ENCODE assay signal across 34 cellular contexts in the genomic region with DNA sequence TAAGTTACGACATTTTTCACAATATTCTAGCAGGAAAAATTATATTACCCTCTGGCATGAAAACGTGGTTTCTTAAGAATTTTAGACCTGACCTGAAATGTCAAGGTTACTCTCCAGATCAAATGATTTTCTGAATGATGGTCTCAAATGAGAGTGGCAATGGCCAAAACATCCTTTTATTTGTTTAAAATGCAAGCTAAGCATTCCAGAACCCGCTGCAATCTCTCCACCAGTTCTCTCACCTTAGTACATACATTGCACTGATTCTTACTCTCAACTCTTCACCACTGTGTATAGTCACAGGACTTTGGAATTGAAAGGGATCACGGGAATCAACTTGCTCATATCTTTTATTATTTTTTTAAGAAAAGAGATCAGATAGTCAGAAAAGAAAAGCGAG.
"Had no signal": no experiment of that assay in that cellular context is flagged by ENCODE, and none has a peak within 500 bp of the region (broad histone marks: within the 10 kb centered on the region; RNA-seq: fewer than 3 reads in every experiment).

No MANE protein-coding gene starts in this region.

- H3K27ac ChIP-seq: adrenal gland, body of pancreas, brain microvascular endothelial cell, breast epithelium, VCaP had no signal

- H3K4me3 ChIP-seq: adrenal gland, body of pancreas, breast epithelium had no signal

- H3K27me3 ChIP-seq: adrenal gland, body of pancreas, brain microvascular endothelial cell had no signal

- H3K9me3 ChIP-seq: adrenal gland, body of pancreas, breast epithelium had no signal

- H3K4me1 ChIP-seq: adrenal gland, body of pancreas, breast epithelium had no signal

- DNase-seq: activated B cell treated with CpG ODN at 0.5 μM for 24 hours; activated CD4-positive, alpha-beta memory T cell treated with anti-CD3 and anti-CD28 coated beads for 36 hours; activated CD4-positive, alpha-beta T cell treated with anti-CD3 and anti-CD28 coated beads for 4 hours; activated CD4-positive, alpha-beta T cell treated with anti-CD3 and anti-CD28 coated beads, Interleukin-2, amount 10 ng/mL, durations not matched to agents 24 days and 14 days; activated CD4-positive, alpha-beta T cell treated with anti-CD3 and anti-CD28 coated beads, Interleukin-2, amount 50 U/mL, for 1 hour; activated CD4-positive, alpha-beta T cell treated with anti-CD3 and anti-CD28 coated beads, Interleukin-2, amount 50 U/mL, for 4 hours; activated CD4-positive, CD25-positive, alpha-beta regulatory T cell treated with anti-CD3 and anti-CD28 coated beads, Interleukin-2, amount 50 U/mL, for 72 hours; activated CD8-positive, alpha-beta memory T cell treated with anti-CD3 and anti-CD28 coated beads, Interleukin-2, amount 50 U/mL, for 4 hours; activated CD8-positive, alpha-beta T cell treated with anti-CD3 and anti-CD28 coated beads for 36 hours; activated effector memory CD4-positive, alpha-beta T cell treated with anti-CD3 and anti-CD28 coated beads, Interleukin-2, amount 50 U/mL, for 16 hours; activated gamma-delta T cell treated with Interleukin-2 at 50 U/mL for 16 hours; activated naive CD4-positive, alpha-beta T cell; activated naive CD4-positive, alpha-beta T cell treated with anti-CD3 and anti-CD28 coated beads for 36 hours; activated naive CD4-positive, alpha-beta T cell treated with anti-CD3 and anti-CD28 coated beads, Interleukin-2, amount 50 U/mL, for 16 hours; activated naive CD8-positive, alpha-beta T cell treated with anti-CD3 and anti-CD28 coated beads for 36 hours; activated T-cell treated with anti-CD3 and anti-CD28 coated beads for 4 hours; activated T-cell treated with anti-CD3 and anti-CD28 coated beads, Interleukin-2, amount 50 U/mL, for 1 hour; activated T-cell treated with anti-CD3 and anti-CD28 coated beads, Interleukin-2, amount 50 U/mL, for 4 hours; activated T-cell treated with anti-CD3 and anti-CD28 coated beads, Interleukin-2, amount 50 U/mL, for 72 hours; adrenal gland; amniotic stem cell; aorta; body of pancreas; brain microvascular endothelial cell; central memory CD4-positive, alpha-beta T cell; T-helper 2 cell; T-helper 9 cell had no signal

- FAIRE-seq: astrocyte, colon, TTC549 had no signal

- ATAC-seq: activated CD8-positive, alpha-beta T cell treated with anti-CD3 and anti-CD28 coated beads for 36 hours; activated naive CD4-positive, alpha-beta T cell treated with anti-CD3 and anti-CD28 coated beads, Interleukin-2, amount 50 U/mL, for 72 hours; activated T-cell treated with anti-CD3 and anti-CD28 coated beads, Interleukin-2, amount 50 U/mL, for 4 hours; activated T-cell treated with anti-CD3 and anti-CD28 coated beads, Interleukin-2, amount 50 U/mL, for 72 hours; activated T-helper 17 cell treated with anti-CD3 and anti-CD28 coated beads, Interleukin-2, amount 50 U/mL, for 72 hours; body of pancreas had no signal

- H3K36me3 ChIP-seq: adrenal gland, brain microvascular endothelial cell, breast epithelium had no signal
